22 cellular contexts compared by ENCODE assay signal in the genomic region with DNA sequence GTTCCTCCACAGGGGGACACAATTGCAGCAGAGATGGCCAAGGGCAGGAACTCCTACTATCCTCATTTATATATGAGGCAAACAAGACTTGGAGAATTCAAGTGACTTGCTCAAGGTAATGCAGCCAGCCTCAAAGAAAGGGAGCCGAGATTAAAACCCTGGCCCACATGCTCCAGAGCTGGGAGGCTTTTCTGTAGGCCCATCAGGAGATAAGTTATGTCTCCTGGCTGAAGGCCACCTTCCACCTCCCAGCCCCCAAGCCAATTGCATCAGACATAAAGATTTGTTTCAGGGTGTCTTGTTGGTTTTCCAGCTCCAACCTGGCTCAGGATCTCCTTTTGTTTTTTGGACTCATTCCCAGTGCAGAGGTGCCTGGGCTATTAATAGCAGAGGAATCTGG. TPM values are rescaled to one million over a fixed set of nuclear protein-coding genes. Genes with fewer than 3 reads are reported as not detected.
DNase-seq lines count a peak whose midpoint lies in the region; ATAC-seq and TF ChIP-seq lines count a peak whose summit lies in the region.
"Had no signal": no experiment of that assay in that cellular context is flagged by ENCODE, and none has a peak within 500 bp of the region (broad histone marks: within the 10 kb centered on the region; RNA-seq: fewer than 3 reads in every experiment).

No MANE protein-coding gene starts in this region.

- no peak for TF ChIP-seq CTCF in testis (IDR thresholded peaks at IDR 0.05)

- H3K4me1 ChIP-seq in testis, result no peaks in the 10 kb centered on the region

- no peaks in the 10 kb centered on the region for H3K36me3 ChIP-seq in testis (ENCODE audit: low read depth, missing control alignments)

- 86% methylated on average over 1 of the region's 1 CpG for WGBS in testis, 2 donors

- ATAC-seq in left lobe of liver (no peak), GM19351 (IDR thresholded peaks at IDR 0.05; ENCODE audit: unreplicated experiment) (no peak)
- ATAC-seq: GM23338 had no signal

- no peak overlapping the region for H3K27ac ChIP-seq in testis

- no peaks in the 10 kb centered on the region for H3K9me3 ChIP-seq in testis

- H3K27me3 ChIP-seq in testis, result no peaks in the 10 kb centered on the region

- no peak for TF ChIP-seq POLR2A in testis (IDR thresholded peaks at IDR 0.05)
- TF ChIP-seq POLR2A in erythroblast (IDR thresholded peaks at IDR 0.05; ENCODE audit: low read length), result no peak

- intact Hi-C loops in testis (cut with DNase I; ENCODE audit: low total_unique reads), result no loop called here

- DNase-seq in activated CD8-positive, alpha-beta memory T cell treated with anti-CD3 and anti-CD28 coated beads for 24 hours, result peak; percentile 40
- no peak for DNase-seq in activated CD8-positive, alpha-beta memory T cell treated with anti-CD3 and anti-CD28 coated beads, Interleukin-2, amount 50 U/mL, for 4 hours
- peak; percentile 20 for DNase-seq in NCI-H226
- DNase-seq in left lobe of liver (ENCODE audit: low spot score), result peak; percentile 30
- DNase-seq in testis, result peak; percentile 3
- no peak for DNase-seq in occipital lobe (lab: John Stamatoyannopoulos, UW)
- no peak for DNase-seq in erythroblast (lab: John Stamatoyannopoulos, UW)
- DNase-seq: 8988T; CD4-positive, CD25-positive, alpha-beta regulatory T cell; COR-L47; DMS53; Kasumi-1; MM.1S; NCI-H1092 treated with DMSO at 0.1 percent for 48 hours; NCI-H146; NCI-H2081; NCI-H510A; NCI-H82; OCI-M1; Right ventricle myocardium superior had no signal

- no peak overlapping the region for H3K4me3 ChIP-seq in testis
- H3K4me3 ChIP-seq: GM23338 had no signal

RNA-seq across cellular contexts. Expression of gene SMIM38, which starts 59.5 kb away (rescaled TPM):
- total RNA-seq in left lobe of liver (not detected), testis (1 to 10 TPM; 3.9 to 8.8 TPM), occipital lobe (0.78 TPM)
- polyA plus RNA-seq in testis (ENCODE audit: insufficient read depth, low read depth, low replicate concordance), result 3.3 TPM
- total RNA-seq: Right ventricle myocardium superior had no signal
- polyA plus RNA-seq: GM23338 had no signal

Comparison
In these comparisons a context has a peak if more than half of its experiments do, and no peak if none do; other contexts are left out.
1. DNase-seq: peak in activated CD8-positive, alpha-beta memory T cell treated with anti-CD3 and anti-CD28 coated beads for 24 hours (single experiment), NCI-H226 (single experiment), left lobe of liver (single experiment) and testis (single experiment); none in activated CD8-positive, alpha-beta memory T cell treated with anti-CD3 and anti-CD28 coated beads, Interleukin-2, amount 50 U/mL, for 4 hours (single experiment), occipital lobe (single experiment) and erythroblast (0 of 2).